Comparison of ENCODE assay signal across 16 cellular contexts in the genomic region with DNA sequence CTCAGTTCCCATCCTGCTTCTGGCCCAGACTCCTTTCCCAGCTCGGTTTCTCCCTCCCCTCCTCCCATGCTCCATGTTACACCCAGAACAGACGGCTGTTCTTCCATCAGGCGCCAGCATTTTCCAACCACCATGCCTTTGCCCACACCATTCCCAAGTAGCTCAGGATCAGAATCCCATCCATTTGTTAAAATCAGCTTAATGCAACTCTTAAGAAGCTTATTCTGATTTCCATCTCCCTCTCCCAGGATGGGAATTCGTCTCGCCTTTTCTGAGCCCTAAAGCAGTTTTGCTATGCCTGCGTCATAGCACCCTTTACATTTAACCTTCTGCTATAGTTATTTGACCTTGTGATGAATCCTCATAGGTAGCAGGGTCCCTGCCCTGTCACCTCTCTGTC.
A peak's percentile ranks its signal among the peaks of the same experiment; 100 is the strongest.
DNase-seq lines count a peak whose midpoint lies in the region; ATAC-seq, FAIRE-seq and TF ChIP-seq lines count a peak whose summit lies in the region.
"Had no signal": no experiment of that assay in that cellular context is flagged by ENCODE, and none has a peak within 500 bp of the region (broad histone marks: within the 10 kb centered on the region; RNA-seq: fewer than 3 reads in every experiment).

No MANE protein-coding gene starts in this region.

- DNase-seq in D721Med (ENCODE audit: insufficient read length, low spot score) (peak; percentile 87), natural killer cell (no peak), NCI-H1092 (lab: John Stamatoyannopoulos, UW) (no peak), cerebellar nuclear complex (lab: John Stamatoyannopoulos, UW) (no peak), NCI-H2227 treated with DMSO at 0.1 percent for 48 hours (lab: John Stamatoyannopoulos, UW) (no peak)
- DNase-seq: activated CD4-positive, CD25-positive, alpha-beta regulatory T cell; activated T-cell treated with anti-CD3 and anti-CD28 coated beads, Interleukin-2, amount 50 U/mL, for 4 hours; adrenal gland; left colon; nephron progenitor cell; stimulated activated CD4-positive, alpha-beta T cell treated with anti-CD3 and anti-CD28 coated beads, Interleukin-4, amount 100 ng/mL, for 24 hours had no signal

- H3K36me3 ChIP-seq in BLaER1 treated with 17β-estradiol and CSF1 and Interleukin-3, amounts not matched to agents 10 nM and 100 nM, result peaks cover 0 to 19% (median 0%) of the 10 kb centered on the region in 11 experiments; a peak in 4 of 22 replicates
- H3K36me3 ChIP-seq: adrenal gland had no signal

- no peak overlapping the region for H3K9ac ChIP-seq in BLaER1 treated with 17β-estradiol and CSF1 and Interleukin-3, amounts not matched to agents 10 nM and 100 nM

- peaks cover 56 to 92% (median 84%) of the 10 kb centered on the region in 10 experiments for H3K4me1 ChIP-seq in BLaER1 treated with 17β-estradiol and CSF1 and Interleukin-3, amounts not matched to agents 10 nM and 100 nM

- intact Hi-C loops in natural killer cell (cut with micrococcal nuclease), result loop anchor here (5.0 kb wide), 2 partner anchors 109 to 379 kb away; partner anchors contain the start of genes MICAL2 and USP47

- H4K20me1 ChIP-seq in BLaER1 treated with 17β-estradiol and CSF1 and Interleukin-3, amounts not matched to agents 10 nM and 100 nM, result no peaks in the 10 kb centered on the region

- H3K27me3 Mint-ChIP-seq in brain (no peaks in the 10 kb centered on the region), natural killer cell (ENCODE audit: low read depth in 2 of 2) (peaks cover 8 to 14% of the 10 kb centered on the region in 2 donors)

- ATAC-seq in natural killer cell (no peak), GM18868 (IDR thresholded peaks at IDR 0.05; ENCODE audit: unreplicated experiment) (no peak)
- ATAC-seq: activated T-cell treated with anti-CD3 and anti-CD28 coated beads, Interleukin-2, amount 50 U/mL, for 4 hours; left colon had no signal

- no peaks in the 10 kb centered on the region for H3K27me3 ChIP-seq in BLaER1 treated with 17β-estradiol and CSF1 and Interleukin-3, amounts not matched to agents 10 nM and 100 nM
- H3K27me3 ChIP-seq: adrenal gland, right lobe of liver had no signal

- no peak overlapping the region for H3K4me3 Mint-ChIP-seq in brain
- peak overlapping the region; percentile 52 for H3K4me3 Mint-ChIP-seq in natural killer cell
- H3K4me3 Mint-ChIP-seq: activated T-cell treated with anti-CD3 and anti-CD28 coated beads, Interleukin-2, amount 50 U/mL, for 4 hours; nephron progenitor cell had no signal

- H3K9me3 Mint-ChIP-seq in brain, result no peaks in the 10 kb centered on the region
- no peaks in the 10 kb centered on the region for H3K9me3 Mint-ChIP-seq in natural killer cell
- H3K9me3 Mint-ChIP-seq: activated T-cell treated with anti-CD3 and anti-CD28 coated beads, Interleukin-2, amount 50 U/mL, for 4 hours; nephron progenitor cell had no signal

- no peak overlapping the region for H3K4me3 ChIP-seq in BLaER1 treated with 17β-estradiol and CSF1 and Interleukin-3, amounts not matched to agents 10 nM and 100 nM
- H3K4me3 ChIP-seq: adrenal gland, right lobe of liver had no signal

- H3K36me3 Mint-ChIP-seq in brain (peaks cover 3% of the 10 kb centered on the region), natural killer cell (peaks cover 14% of the 10 kb centered on the region)

- peak; percentile 92 for FAIRE-seq in D721Med (lab: Jason Lieb, UNC)
- FAIRE-seq: urothelium cell line had no signal

- H3K4me1 Mint-ChIP-seq in brain, result peaks cover 61% of the 10 kb centered on the region
- peaks cover 68 to 75% of the 10 kb centered on the region in 2 donors for H3K4me1 Mint-ChIP-seq in natural killer cell

- peak overlapping the region in 10 of 11 experiments; percentile 42 to 98 (median 94); a peak in 15 of 22 replicates for H3K4me2 ChIP-seq in BLaER1 treated with 17β-estradiol and CSF1 and Interleukin-3, amounts not matched to agents 10 nM and 100 nM

- peak overlapping the region in 3 of 5 experiments; percentile 32 to 97 (median 56) for H3K27ac Mint-ChIP-seq in brain
- H3K27ac Mint-ChIP-seq in natural killer cell, result peak overlapping the region; percentile 95
- H3K27ac Mint-ChIP-seq: nephron progenitor cell had no signal

- no peak for TF ChIP-seq CTCF in D721Med (IDR thresholded peaks at IDR 0.05; ENCODE audit: insufficient read depth, missing control alignments)
- no peak for TF ChIP-seq CTCF in brain (conservative IDR thresholded peaks at IDR 0.05)
- TF ChIP-seq CTCF in natural killer cell (IDR thresholded peaks at IDR 0.05), result no peak

- no peaks in the 10 kb centered on the region for H3K9me3 ChIP-seq in BLaER1 treated with 17β-estradiol and CSF1 and Interleukin-3, amounts not matched to agents 10 nM and 100 nM (replicated peaks in 1 of 11)
- H3K9me3 ChIP-seq: adrenal gland, right lobe of liver had no signal

- H3K27ac ChIP-seq in BLaER1 treated with 17β-estradiol and CSF1 and Interleukin-3, amounts not matched to agents 10 nM and 100 nM, result no peak overlapping the region
